Comparison of ENCODE assay signal across 8 cellular contexts in genomic region chr13:112587359-112587766, GRCh38. TPM values are rescaled to one million over a fixed set of nuclear protein-coding genes. Genes with fewer than 3 reads are reported as not detected.
DNase-seq lines count a peak whose midpoint lies in the region; ATAC-seq and TF ChIP-seq lines count a peak whose summit lies in the region.

No MANE protein-coding gene starts in this region.

- H3K4me3 Mint-ChIP-seq in WTC11: peak overlapping the region; percentile 80

- peak overlapping the region; percentile 93 for H3K4me3 ChIP-seq in kidney epithelial cell (ENCODE audit: low read depth, low read length)

- POLR2A ChIA-PET in WTC11 (lab: Charles Lee): interaction anchor here (1.1 to 1.5 kb wide), 2 partner anchors 19 to 76 kb away, joined by 3 read pairs; no protein-coding TSS in a partner anchor

- H3K36me3 ChIP-seq in kidney epithelial cell (ENCODE audit: control insufficient read depth, insufficient read depth, low read length): no peaks in the 10 kb centered on the region

- H3K27me3 ChIP-seq in kidney epithelial cell (ENCODE audit: control insufficient read depth, insufficient read depth, low read length): no peaks in the 10 kb centered on the region

- CTCF ChIA-PET in WTC11 (lab: Charles Lee): interaction anchor here (1.2 to 1.3 kb wide), 2 partner anchors 19 to 54 kb away, joined by 3 read pairs; no protein-coding TSS in a partner anchor

- TF ChIP-seq CTCF in WTC11 (IDR thresholded peaks at IDR 0.05): no peak
- peak; percentile 5 for TF ChIP-seq CTCF in kidney epithelial cell (IDR thresholded peaks at IDR 0.05; ENCODE audit: insufficient read depth, low read length, poor library complexity, severe bottlenecking)

- ATAC-seq in HG02884 (IDR thresholded peaks at IDR 0.05; ENCODE audit: unreplicated experiment) (peak; percentile 36), WTC11 (peak; percentile 83)

- H3K36me3 Mint-ChIP-seq in WTC11: no peaks in the 10 kb centered on the region

- peaks cover 26% of the 10 kb centered on the region for H3K27me3 Mint-ChIP-seq in WTC11 (ENCODE audit: low read depth)

- H3K27ac Mint-ChIP-seq in WTC11: peak overlapping the region; percentile 72

- DNase-seq in SKM-1 treated with dmso at 0.1 percent for 144 hours (lab: John Stamatoyannopoulos, UW; ENCODE audit: unreplicated experiment) (peak; percentile 36), SKM-1 (lab: John Stamatoyannopoulos, UW; ENCODE audit: unreplicated experiment) (no peak), NCI-H1930 (lab: John Stamatoyannopoulos, UW) (peak; percentile 56 to 61), WTC11 (ENCODE audit: low spot score) (peak; percentile 73), kidney epithelial cell (ENCODE audit: low read depth) (peak; percentile 43)
- peak; percentile 47 for DNase-seq in central memory CD4-positive, alpha-beta T cell
- DNase-seq in stimulated activated CD4-positive, alpha-beta T cell treated with anti-CD3 and anti-CD28 coated beads, Interleukin-15, amount 100 ng/mL, for 24 hours: peak; percentile 86

- no peaks in the 10 kb centered on the region for H3K9me3 Mint-ChIP-seq in WTC11

- peaks cover 26% of the 10 kb centered on the region for H3K4me1 Mint-ChIP-seq in WTC11

TF ChIP-seq in WTC11, 78 proteins besides CTCF, POLR2A, EP300 and RAD21:
- TF ChIP-seq NR2C2 (CRISPR knock-in tag; IDR thresholded peaks at IDR 0.05) (no peak), STAT6 (CRISPR knock-in tag; conservative IDR thresholded peaks at IDR 0.05; ENCODE audit: low read depth) (no peak), ZNF121 (CRISPR knock-in tag; IDR thresholded peaks at IDR 0.05) (no peak), ETV6 (CRISPR knock-in tag; IDR thresholded peaks at IDR 0.05) (no peak), FOXP1 (CRISPR knock-in tag; IDR thresholded peaks at IDR 0.05; ENCODE audit: borderline replicate concordance) (no peak), IRF1 (CRISPR knock-in tag; IDR thresholded peaks at IDR 0.05) (no peak), JUN (CRISPR knock-in tag; IDR thresholded peaks at IDR 0.05) (no peak), ZBTB21 (CRISPR knock-in tag; IDR thresholded peaks at IDR 0.05; ENCODE audit: borderline replicate concordance) (no peak), TCF7 (CRISPR knock-in tag; IDR thresholded peaks at IDR 0.05; ENCODE audit: low read depth) (no peak), ZBTB43 (CRISPR knock-in tag; IDR thresholded peaks at IDR 0.05) (no peak)

RNA-seq across cellular contexts. Expression of gene TUBGCP3, which starts 0.6 kb away (rescaled TPM):
- total RNA-seq in WTC11 (2021): 29.9 to 32.3 TPM (median 32.1 TPM) in 3 replicates
- total RNA-seq in kidney epithelial cell: 17.3 and 18.0 TPM in 2 replicates
